In the genomic region with DNA sequence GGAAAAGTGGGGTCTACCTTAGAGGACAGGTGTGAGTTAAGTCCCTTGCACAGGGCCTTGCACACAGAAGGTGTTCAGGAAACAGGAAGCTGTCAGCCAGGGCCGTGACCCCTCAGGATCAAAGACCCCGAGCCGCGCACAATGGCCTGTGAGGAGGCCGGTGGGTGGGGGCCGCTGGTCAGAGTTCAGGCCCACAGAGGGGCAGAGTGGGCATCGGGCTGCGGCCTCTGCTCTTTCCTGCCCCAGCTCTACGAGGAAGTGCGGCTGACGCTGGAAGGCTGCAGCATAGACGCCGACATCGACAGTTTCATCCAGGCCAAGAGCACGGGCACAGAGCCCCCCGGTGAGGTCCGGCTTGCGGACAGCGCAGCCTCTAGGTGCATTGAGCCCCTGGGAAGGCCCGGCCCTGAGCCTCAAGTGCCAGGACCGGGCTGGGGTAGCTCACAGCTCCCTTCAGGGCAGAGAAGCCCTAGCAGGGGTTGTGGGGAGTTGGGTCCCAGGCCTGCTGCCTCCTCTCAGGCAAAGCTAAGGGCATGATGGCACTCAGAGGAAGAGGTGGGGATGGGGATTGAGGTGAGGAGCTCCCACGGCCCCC, we compare ENCODE assay signal across 1 cellular context.
TF ChIP-seq lines count a peak whose summit lies in the region.

No MANE protein-coding gene starts in this region.

TF ChIP-seq in HepG2, 621 proteins besides CTCF, POLR2A, EP300 and RAD21 (continued from another document and continues in another):
- TF ChIP-seq AKNA (CRISPR knock-in tag; IDR thresholded peaks at IDR 0.05; ENCODE audit: borderline replicate concordance) (no peak), ZNF121 (CRISPR knock-in tag; IDR thresholded peaks at IDR 0.05) (no peak), ELF3 (CRISPR knock-in tag; IDR thresholded peaks at IDR 0.05) (peak; percentile 94), WIZ (CRISPR knock-in tag; IDR thresholded peaks at IDR 0.05) (0 out of 2 replicates have a peak, but pooled peaks have one; percentile 61), ASH2L (IDR thresholded peaks at IDR 0.05; ENCODE audit: insufficient read length, low read depth, low read length) (no peak), FOXA3 (CRISPR knock-in tag; IDR thresholded peaks at IDR 0.05) (peak; percentile 51), ZNF768 (CRISPR knock-in tag; IDR thresholded peaks at IDR 0.05) (no peak), ZBTB42 (CRISPR knock-in tag; IDR thresholded peaks at IDR 0.05) (no peak), ARID5B (CRISPR knock-in tag; IDR thresholded peaks at IDR 0.05) (peak; percentile 79), ZNF333 (CRISPR knock-in tag; IDR thresholded peaks at IDR 0.05; ENCODE audit: borderline replicate concordance) (no peak), SOX6 (IDR thresholded peaks at IDR 0.05) (no peak), SOX6 (CRISPR knock-in tag; IDR thresholded peaks at IDR 0.05) (peak; percentile 90), HNF1B (CRISPR knock-in tag; IDR thresholded peaks at IDR 0.05) (peak; percentile 64; the same call in 1 of the 2 replicates), HHEX (CRISPR knock-in tag; IDR thresholded peaks at IDR 0.05) (no peak), ZNF138 (CRISPR knock-in tag; IDR thresholded peaks at IDR 0.05; ENCODE audit: low read depth) (no peak), ZC3H13 (CRISPR knock-in tag; IDR thresholded peaks at IDR 0.05) (no peak), SP2 (CRISPR knock-in tag; IDR thresholded peaks at IDR 0.05) (no peak; the same call in 1 of the 2 replicates), YEATS2 (CRISPR knock-in tag; IDR thresholded peaks at IDR 0.05; ENCODE audit: borderline replicate concordance) (peak; percentile 49; the same call in 1 of the 2 replicates), ZNF761 (CRISPR knock-in tag; conservative IDR thresholded peaks at IDR 0.05) (no peak), ATF1 (CRISPR knock-in tag; IDR thresholded peaks at IDR 0.05) (no peak; the same call in 1 of the 2 replicates), ELF1 (CRISPR knock-in tag; IDR thresholded peaks at IDR 0.05) (peak; percentile 77), FOXK2 (IDR thresholded peaks at IDR 0.05) (no peak), ZNF678 (CRISPR knock-in tag; IDR thresholded peaks at IDR 0.05) (no peak), ERF (CRISPR knock-in tag; IDR thresholded peaks at IDR 0.05) (no peak; the same call in 1 of the 2 replicates), HDAC2 (CRISPR knock-in tag; IDR thresholded peaks at IDR 0.05) (peak; percentile 81), HNRNPUL1 (IDR thresholded peaks at IDR 0.05; ENCODE audit: low read depth, low read length) (no peak), CSRNP2 (CRISPR knock-in tag; conservative IDR thresholded peaks at IDR 0.05; ENCODE audit: low read depth) (no peak), HMGXB4 (CRISPR knock-in tag; IDR thresholded peaks at IDR 0.05; ENCODE audit: borderline replicate concordance in 1 of 2, low read depth in 1 of 2) (peak; percentile 63 to 75; a peak in 3 of 4 replicates), NCOA2 (CRISPR knock-in tag; IDR thresholded peaks at IDR 0.05) (peak; percentile 60; the same call in 1 of the 2 replicates), ETV6 (CRISPR knock-in tag; conservative IDR thresholded peaks at IDR 0.05) (no peak), KDM3A (CRISPR knock-in tag; IDR thresholded peaks at IDR 0.05; ENCODE audit: low read depth) (peak; percentile 76; the same call in 1 of the 2 replicates), NFRKB (IDR thresholded peaks at IDR 0.05) (no peak), SMAD9 (CRISPR knock-in tag; IDR thresholded peaks at IDR 0.05) (no peak)
- TF ChIP-seq, protein P1, sequence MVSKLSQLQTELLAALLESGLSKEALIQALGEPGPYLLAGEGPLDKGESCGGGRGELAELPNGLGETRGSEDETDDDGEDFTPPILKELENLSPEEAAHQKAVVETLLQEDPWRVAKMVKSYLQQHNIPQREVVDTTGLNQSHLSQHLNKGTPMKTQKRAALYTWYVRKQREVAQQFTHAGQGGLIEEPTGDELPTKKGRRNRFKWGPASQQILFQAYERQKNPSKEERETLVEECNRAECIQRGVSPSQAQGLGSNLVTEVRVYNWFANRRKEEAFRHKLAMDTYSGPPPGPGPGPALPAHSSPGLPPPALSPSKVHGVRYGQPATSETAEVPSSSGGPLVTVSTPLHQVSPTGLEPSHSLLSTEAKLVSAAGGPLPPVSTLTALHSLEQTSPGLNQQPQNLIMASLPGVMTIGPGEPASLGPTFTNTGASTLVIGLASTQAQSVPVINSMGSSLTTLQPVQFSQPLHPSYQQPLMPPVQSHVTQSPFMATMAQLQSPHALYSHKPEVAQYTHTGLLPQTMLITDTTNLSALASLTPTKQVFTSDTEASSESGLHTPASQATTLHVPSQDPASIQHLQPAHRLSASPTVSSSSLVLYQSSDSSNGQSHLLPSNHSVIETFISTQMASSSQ (IDR thresholded peaks at IDR 0.05; ENCODE audit: low read depth), result no peak
- TF ChIP-seq, protein P1 (CRISPR knock-in tag; IDR thresholded peaks at IDR 0.05; ENCODE audit: borderline replicate concordance), result 0 out of 2 replicates have a peak, but pooled peaks have one; percentile 6
- TF ChIP-seq, protein P2, sequence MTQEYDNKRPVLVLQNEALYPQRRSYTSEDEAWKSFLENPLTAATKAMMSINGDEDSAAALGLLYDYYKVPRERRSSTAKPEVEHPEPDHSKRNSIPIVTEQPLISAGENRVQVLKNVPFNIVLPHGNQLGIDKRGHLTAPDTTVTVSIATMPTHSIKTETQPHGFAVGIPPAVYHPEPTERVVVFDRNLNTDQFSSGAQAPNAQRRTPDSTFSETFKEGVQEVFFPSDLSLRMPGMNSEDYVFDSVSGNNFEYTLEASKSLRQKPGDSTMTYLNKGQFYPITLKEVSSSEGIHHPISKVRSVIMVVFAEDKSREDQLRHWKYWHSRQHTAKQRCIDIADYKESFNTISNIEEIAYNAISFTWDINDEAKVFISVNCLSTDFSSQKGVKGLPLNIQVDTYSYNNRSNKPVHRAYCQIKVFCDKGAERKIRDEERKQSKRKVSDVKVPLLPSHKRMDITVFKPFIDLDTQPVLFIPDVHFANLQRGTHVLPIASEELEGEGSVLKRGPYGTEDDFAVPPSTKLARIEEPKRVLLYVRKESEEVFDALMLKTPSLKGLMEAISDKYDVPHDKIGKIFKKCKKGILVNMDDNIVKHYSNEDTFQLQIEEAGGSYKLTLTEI (CRISPR knock-in tag; conservative IDR thresholded peaks at IDR 0.05), result no peak
